ENCODE assay signal across 1 cellular context in genomic region chr5:4215143-4215542, GRCh38.
TF ChIP-seq lines count a peak whose summit lies in the region.

No MANE protein-coding gene starts in this region.

TF ChIP-seq in K562, 482 proteins besides CTCF, POLR2A, EP300 and RAD21 (continued from another document):
- TF ChIP-seq ZNF512 (tag; IDR thresholded peaks at IDR 0.05), result peak; percentile 79
